Comparison of ENCODE assay signal across 17 cellular contexts in the genomic region with DNA sequence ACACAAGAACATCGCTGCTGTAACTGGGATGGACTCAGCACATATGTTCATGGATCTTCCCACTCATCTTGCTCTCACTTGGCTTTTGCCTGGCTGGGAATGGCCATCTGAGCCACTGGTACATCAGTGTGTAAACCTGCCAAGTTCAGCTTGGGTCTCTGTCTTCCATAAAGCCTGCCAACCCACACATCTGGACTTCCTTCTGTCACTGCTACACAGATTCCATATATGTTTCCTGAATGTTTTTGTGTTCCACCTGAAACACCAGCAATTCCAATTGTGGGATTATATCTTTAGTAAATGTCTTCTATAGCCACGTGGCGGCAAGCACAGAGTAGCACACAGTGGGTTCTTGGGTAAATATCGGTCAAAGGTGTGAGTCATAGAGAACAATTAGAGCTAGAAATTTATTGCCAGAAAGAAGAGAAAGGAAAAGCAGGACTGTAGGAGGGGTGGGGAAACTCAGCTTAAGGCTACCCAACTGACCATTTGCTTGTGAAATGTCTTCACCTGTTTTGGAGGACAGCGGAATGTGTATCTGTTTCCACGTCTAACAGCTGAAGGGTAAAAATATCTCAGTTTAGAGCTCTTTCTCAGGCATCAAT.
DNase-seq lines count a peak whose midpoint lies in the region; ATAC-seq and TF ChIP-seq lines count a peak whose summit lies in the region.
"Had no signal": no experiment of that assay in that cellular context is flagged by ENCODE, and none has a peak within 500 bp of the region (broad histone marks: within the 10 kb centered on the region; RNA-seq: fewer than 3 reads in every experiment).

No MANE protein-coding gene starts in this region.

- TF ChIP-seq CTCF in astrocyte of the spinal cord (IDR thresholded peaks at IDR 0.05; ENCODE audit: low read depth, low read length): no peak

- H3K4me3 ChIP-seq in astrocyte of the spinal cord (ENCODE audit: low read depth, low read length): no peak overlapping the region
- H3K4me3 ChIP-seq: BLaER1 had no signal

- peak; percentile 27 for DNase-seq in H4 (ENCODE audit: low spot score)
- peak; percentile 2 for DNase-seq in M059J (ENCODE audit: low read depth)
- DNase-seq in astrocyte of the spinal cord (ENCODE audit: low read depth, low spot score): peak; percentile 24
- peak; percentile 42 for DNase-seq in renal cortical epithelial cell (ENCODE audit: low read depth)
- no peak for DNase-seq in activated T-cell treated with anti-CD3 and anti-CD28 coated beads, Interleukin-2, amount 50 U/mL, for 1 hour
- DNase-seq in activated CD4-positive, alpha-beta T cell treated with anti-CD3 and anti-CD28 coated beads for 1 hour: no peak
- DNase-seq: ACHN; CD4-positive, alpha-beta T cell; COR-L47; GDM1; NCI-H1694; NCI-H2081; NCI-H2171 treated with DMSO at 0.1 percent for 48 hours; NCI-H524 treated with DMSO at 0.1 percent for 48 hours had no signal

- ATAC-seq in HG03571 (IDR thresholded peaks at IDR 0.05; ENCODE audit: unreplicated experiment): no peak
- ATAC-seq: Right ventricle myocardium inferior had no signal

- in situ Hi-C loops in astrocyte of the spinal cord (cut with HindIII; ENCODE audit: low sequenced_read_pairs): no loop called here

Comparison
In these comparisons a context has a peak if more than half of its experiments do, and no peak if none do; other contexts are left out.
1. DNase-seq: peak in H4 (single experiment), M059J (single experiment), astrocyte of the spinal cord (single experiment) and renal cortical epithelial cell (single experiment); none in activated T-cell treated with anti-CD3 and anti-CD28 coated beads, Interleukin-2, amount 50 U/mL, for 1 hour (single experiment) and activated CD4-positive, alpha-beta T cell treated with anti-CD3 and anti-CD28 coated beads for 1 hour (single experiment).